ENCODE assay signal across 8 cellular contexts in the genomic region with DNA sequence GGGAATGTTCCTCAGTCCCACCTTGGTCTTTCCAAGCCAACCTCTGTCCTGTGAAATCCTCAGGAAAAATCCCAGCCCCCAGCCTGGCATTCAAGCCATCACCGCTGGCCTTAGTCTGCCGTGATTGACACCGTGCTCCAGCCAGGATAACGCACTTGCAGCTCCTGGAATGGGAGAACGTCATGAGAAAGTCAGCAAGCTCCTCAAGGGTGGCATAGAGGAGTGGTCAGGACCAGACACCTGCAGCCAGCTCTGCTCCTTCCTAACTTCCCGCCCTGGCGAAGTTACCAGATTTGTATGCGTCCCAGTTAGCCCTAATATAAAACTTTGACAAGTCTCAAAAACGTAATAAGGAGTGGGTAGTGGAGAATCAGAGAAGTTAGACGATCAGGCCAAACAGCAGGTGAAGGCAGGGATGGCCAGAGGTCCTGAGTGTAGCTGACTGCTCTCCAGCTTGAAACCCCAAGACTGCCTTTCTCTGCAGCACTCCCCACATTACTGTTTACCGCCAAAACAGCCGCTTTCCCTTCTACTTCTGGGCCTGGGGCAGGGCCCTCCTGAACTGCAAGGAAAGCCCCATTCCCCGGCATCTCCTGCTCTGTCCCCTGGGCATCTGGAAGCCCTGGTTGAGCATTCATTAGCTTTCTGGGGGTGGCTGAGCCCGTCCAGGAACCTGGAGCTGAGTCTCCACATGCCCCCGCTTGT. TPM values are rescaled to one million over a fixed set of nuclear protein-coding genes. Genes with fewer than 3 reads are reported as not detected.
DNase-seq lines count a peak whose midpoint lies in the region; ATAC-seq and TF ChIP-seq lines count a peak whose summit lies in the region.

No MANE protein-coding gene starts in this region.

- peaks cover 14% of the 10 kb centered on the region for H3K4me1 Mint-ChIP-seq in activated T-cell treated with anti-CD3 and anti-CD28 coated beads, Interleukin-2, amount 50 U/mL, for 4 hours (ENCODE audit: low read depth)
- H3K4me1 Mint-ChIP-seq in immature natural killer cell = peaks cover 10 to 13% of the 10 kb centered on the region in 2 donors

- no peaks in the 10 kb centered on the region for H3K36me3 ChIP-seq in breast epithelium
- H3K36me3 ChIP-seq in tibial artery = no peaks in the 10 kb centered on the region

- TF ChIP-seq CTCF in breast epithelium (IDR thresholded peaks at IDR 0.05) (no peak), tibial artery (IDR thresholded peaks at IDR 0.05) (no peak)

- no peaks in the 10 kb centered on the region for H3K4me1 ChIP-seq in breast epithelium
- peaks cover 0 to 49% (median 32%) of the 10 kb centered on the region in 4 donors for H3K4me1 ChIP-seq in tibial artery

- intact Hi-C loops in breast epithelium (cut with DNase I; ENCODE audit: low total_unique reads) = no loop called here
- intact Hi-C loops in tibial artery (cut with DNase I; ENCODE audit: low total_unique reads) = loop anchor here (5.0 kb wide), 1 partner anchor 32 kb away; no protein-coding TSS in a partner anchor

- no peaks in the 10 kb centered on the region for H3K36me3 Mint-ChIP-seq in activated T-cell treated with anti-CD3 and anti-CD28 coated beads, Interleukin-2, amount 50 U/mL, for 4 hours (ENCODE audit: insufficient read depth)
- H3K36me3 Mint-ChIP-seq in immature natural killer cell = no peaks in the 10 kb centered on the region

- no peak for TF ChIP-seq POLR2A in breast epithelium (IDR thresholded peaks at IDR 0.05)

- peak overlapping the region; percentile 76 for H3K4me3 Mint-ChIP-seq in activated T-cell treated with anti-CD3 and anti-CD28 coated beads, Interleukin-2, amount 50 U/mL, for 4 hours
- H3K4me3 Mint-ChIP-seq in immature natural killer cell = peak overlapping the region; percentile 52 to 69 (median 65)

- H3K9me3 Mint-ChIP-seq in activated T-cell treated with anti-CD3 and anti-CD28 coated beads, Interleukin-2, amount 50 U/mL, for 4 hours = no peaks in the 10 kb centered on the region
- peaks cover 0 to 2% (median 0%) of the 10 kb centered on the region in 6 donors for H3K9me3 Mint-ChIP-seq in immature natural killer cell

- peaks cover 0 to 21% of the 10 kb centered on the region in 2 donors for H3K27me3 ChIP-seq in breast epithelium
- no peaks in the 10 kb centered on the region for H3K27me3 ChIP-seq in tibial artery

- H3K27me3 Mint-ChIP-seq in activated T-cell treated with anti-CD3 and anti-CD28 coated beads, Interleukin-2, amount 50 U/mL, for 4 hours (ENCODE audit: low read depth) = peaks cover 65% of the 10 kb centered on the region
- peaks cover 18 to 28% (median 18%) of the 10 kb centered on the region in 3 donors for H3K27me3 Mint-ChIP-seq in immature natural killer cell (ENCODE audit: low read depth in 3 of 3)

- no peak overlapping the region for H3K27ac Mint-ChIP-seq in immature natural killer cell

- H3K9me3 ChIP-seq in breast epithelium (no peaks in the 10 kb centered on the region), tibial artery (no peaks in the 10 kb centered on the region)

- DNase-seq in activated T-cell treated with anti-CD3 and anti-CD28 coated beads, Interleukin-2, amount 50 U/mL, for 4 hours = no peak
- DNase-seq in activated T-cell treated with anti-CD3 and anti-CD28 coated beads for 4 hours = no peak
- no peak for DNase-seq in breast epithelium (ENCODE audit: low spot score in 2 of 2)
- no peak for DNase-seq in immature natural killer cell
- no peak for DNase-seq in tibial artery
- DNase-seq in middle frontal gyrus (ENCODE audit: extremely low spot score, low spot score) = no peak
- DNase-seq in central memory CD4-positive, alpha-beta T cell = no peak

- no peak for ATAC-seq in activated T-cell treated with anti-CD3 and anti-CD28 coated beads, Interleukin-2, amount 50 U/mL, for 4 hours
- no peak for ATAC-seq in HG03135 (IDR thresholded peaks at IDR 0.05; ENCODE audit: unreplicated experiment)

- H3K4me3 ChIP-seq in breast epithelium (peak overlapping the region; percentile 50 to 80 (median 57)), tibial artery (peak overlapping the region; percentile 63 to 87)

- peak overlapping the region; percentile 6 to 81 for H3K27ac ChIP-seq in breast epithelium
- peak overlapping the region; percentile 57 to 81 for H3K27ac ChIP-seq in tibial artery

RNA-seq across cellular contexts. Expression of a gene that starts 1.3 kb away (rescaled TPM):
- total RNA-seq in activated T-cell treated with anti-CD3 and anti-CD28 coated beads, Interleukin-2, amount 50 U/mL, for 4 hours = under 1 TPM; 0.34 to 0.51 (median 0.35) TPM
- total RNA-seq in breast epithelium = 10 to 100 TPM; 18.2 to 88.5 (median 87.1) TPM
- under 1 TPM in 2 of 3 donors, not detected in 1; 0.31 to 0.76 TPM for polyA plus RNA-seq in immature natural killer cell

Comparison
In these comparisons a context has a peak if more than half of its experiments do, and no peak if none do; other contexts are left out.
1. RNA of a gene that starts 1.3 kb away (total RNA-seq): 18.2 to 88.5 TPM in breast epithelium; 0.34 to 0.51 TPM in activated T-cell treated with anti-CD3 and anti-CD28 coated beads, Interleukin-2, amount 50 U/mL, for 4 hours; every median in the first group is over 10 times any median in the second.